Comparison of ENCODE assay signal across 22 cellular contexts in genomic region chr11:56404393-56404792, GRCh38. TPM values are rescaled to one million over a fixed set of nuclear protein-coding genes. Genes with fewer than 3 reads are reported as not detected.
"Had no signal": no experiment of that assay in that cellular context is flagged by ENCODE, and none has a peak within 500 bp of the region (broad histone marks: within the 10 kb centered on the region; RNA-seq: fewer than 3 reads in every experiment).

No MANE protein-coding gene starts in this region.

- H3K27me3 ChIP-seq: MG63, SJSA1 had no signal

- H3K36me3 ChIP-seq: MG63, SJSA1 had no signal

- H3K9ac ChIP-seq: SK-N-SH had no signal

- H3K27ac ChIP-seq: SJSA1 had no signal

- H3K9me3 ChIP-seq: MG63, SJSA1, SK-N-SH had no signal

- H3K4me2 ChIP-seq: SK-N-SH had no signal

- DNase-seq: IMR-90, Karpas-422, KG1, MG63, NCI-H1092 treated with DMSO at 0.1 percent for 48 hours, NCI-H1436, NCI-H187, NCI-H2029 treated with DMSO at 0.1 percent for 48 hours, NCI-H2171 treated with DMSO at 0.1 percent for 48 hours, NCI-H345, NCI-H524, NCI-H526 treated with DMSO at 0.1 percent for 48 hours, NCI-H774, Right ventricle myocardium superior, RPMI8226, SIG-M5, SK-N-SH, SW 1271 had no signal

- H3K4me1 ChIP-seq: SJSA1 had no signal

- FAIRE-seq: RCC 7860 had no signal

- H3K4me3 ChIP-seq: MG63, SJSA1 had no signal

RNA-seq across cellular contexts. Expression of gene OR5AL1, which starts 8.1 kb away (rescaled TPM):
- total RNA-seq: HT-29, IMR-90, NCI-H460, Right ventricle myocardium superior, SJSA1 had no signal
- polyA plus RNA-seq: IMR-90, SK-N-SH had no signal

RNA-seq across cellular contexts. Expression of gene OR8U1, which starts 29.0 kb away (rescaled TPM):
- total RNA-seq: HT-29, IMR-90, NCI-H460, Right ventricle myocardium superior, SJSA1 had no signal
- polyA plus RNA-seq: IMR-90, SK-N-SH had no signal

RNA-seq across cellular contexts. Expression of gene OR8J1, which starts 50.3 kb away (rescaled TPM):
- total RNA-seq: HT-29, IMR-90, NCI-H460, Right ventricle myocardium superior, SJSA1 had no signal
- polyA plus RNA-seq: IMR-90, SK-N-SH had no signal

RNA-seq across cellular contexts. Expression of gene OR8K1, which starts 58.6 kb away (rescaled TPM):
- total RNA-seq: HT-29, IMR-90, NCI-H460, Right ventricle myocardium superior, SJSA1 had no signal
- polyA plus RNA-seq: IMR-90, SK-N-SH had no signal
